ENCODE assay signal across 18 cellular contexts in the genomic region with DNA sequence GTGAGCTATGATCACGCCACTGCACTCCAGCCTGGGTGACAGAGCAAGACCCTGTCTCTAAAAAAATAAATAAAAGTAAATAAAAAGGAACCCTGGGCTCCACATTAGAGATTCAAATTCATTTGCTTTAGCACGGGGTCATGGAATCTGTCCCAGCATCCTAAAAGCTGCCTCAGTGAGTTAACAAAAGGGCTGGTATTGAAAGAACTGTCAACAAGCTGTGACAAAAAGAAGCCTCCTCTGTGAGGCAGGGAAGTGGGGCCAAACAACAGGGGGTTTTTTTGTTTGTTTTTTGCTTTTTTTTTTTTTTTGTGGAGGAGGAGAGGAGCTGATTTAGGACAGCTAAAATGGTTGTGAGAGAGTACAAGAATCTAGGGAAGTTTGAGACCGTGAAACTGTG.
"Had no signal": no experiment of that assay in that cellular context is flagged by ENCODE, and none has a peak within 500 bp of the region (broad histone marks: within the 10 kb centered on the region; RNA-seq: fewer than 3 reads in every experiment).

No MANE protein-coding gene starts in this region.

- H3K27ac ChIP-seq: breast epithelium had no signal

- H3K36me3 ChIP-seq: breast epithelium had no signal

- H3K27me3 ChIP-seq: breast epithelium had no signal

- H3K4me1 ChIP-seq: breast epithelium had no signal

- H3K4me3 ChIP-seq: breast epithelium had no signal

- H3K9me3 ChIP-seq: breast epithelium had no signal

- DNase-seq: activated CD4-positive, alpha-beta T cell treated with anti-CD3 and anti-CD28 coated beads for 4 hours; activated CD8-positive, alpha-beta T cell treated with anti-CD3 and anti-CD28 coated beads for 36 hours; activated effector memory CD4-positive, alpha-beta T cell treated with Interleukin-2 at 50 U/mL for 16 hours; activated naive CD4-positive, alpha-beta T cell; activated T-cell treated with anti-CD3 and anti-CD28 coated beads, Interleukin-2, amount 50 U/mL, for 24 hours; aorta; caudate nucleus; NCI-H1092; NCI-H1417; NCI-H1930; NCI-H2171; NCI-H2227 treated with DMSO at 0.1 percent for 48 hours; NCI-H510A treated with DMSO at 0.1 percent for 48 hours; NCI-H69; NK-92 treated with Interleukin-12 subunit alpha and Interleukin-12 subunit beta, amount 100 ng/mL, for 24 hours; PC-3; SHP77 treated with DMSO at 0.1 percent for 48 hours had no signal
